8 cellular contexts compared by ENCODE assay signal in the genomic region with DNA sequence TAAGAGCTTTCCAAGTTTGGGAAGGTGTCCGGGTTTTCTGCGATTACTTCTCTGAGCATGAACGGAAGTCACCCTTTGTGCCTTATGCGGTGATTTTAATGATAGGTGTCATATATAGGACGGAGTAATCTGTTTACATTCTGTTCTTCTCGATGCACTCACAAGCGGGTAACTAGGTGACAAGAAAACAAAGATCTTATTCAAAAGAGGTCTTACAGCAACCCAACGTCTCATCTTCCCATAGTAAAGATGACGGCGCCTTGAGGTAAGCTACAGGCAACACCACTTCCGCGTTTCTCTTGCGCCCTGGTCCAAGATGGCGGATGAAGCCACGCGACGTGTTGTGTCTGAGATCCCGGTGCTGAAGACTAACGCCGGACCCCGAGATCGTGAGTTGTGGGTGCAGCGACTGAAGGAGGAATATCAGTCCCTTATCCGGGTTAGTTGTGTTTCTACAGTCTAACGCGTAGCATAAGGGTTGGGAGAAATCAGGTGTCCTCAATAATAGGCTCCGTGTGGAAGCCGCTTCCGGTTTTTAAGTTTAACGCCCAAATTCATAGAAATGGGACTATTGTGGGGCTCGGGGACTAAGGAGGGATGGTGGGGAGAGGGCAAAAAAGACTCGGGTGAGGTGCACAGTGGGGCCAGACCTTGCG. TPM values are rescaled to one million over a fixed set of nuclear protein-coding genes. Genes with fewer than 3 reads are reported as not detected.
DNase-seq lines count a peak whose midpoint lies in the region; ATAC-seq and TF ChIP-seq lines count a peak whose summit lies in the region.

A gene (plus strand): TSS at position 297 of the 656 bp plus-strand sequence. CDS start 20 bp downstream, at position 317.

- TF ChIP-seq POLR2A in transverse colon (IDR thresholded peaks at IDR 0.05): peak; percentile 61

- DNase-seq in GM04503 (ENCODE audit: low read depth): peak; percentile 71
- DNase-seq in NCI-H1417 (lab: John Stamatoyannopoulos, UW): peak; percentile 90 to 98 (median 94)
- peak; percentile 54 for DNase-seq in activated naive CD8-positive, alpha-beta T cell treated with anti-CD3 and anti-CD28 coated beads, Interleukin-2, amount 50 U/mL, for 16 hours (ENCODE audit: low read depth, low spot score)
- DNase-seq in Right ventricle myocardium superior: peak; percentile 88
- peak; percentile 82 for DNase-seq in transverse colon

- intact Hi-C loops in Right ventricle myocardium superior (cut with DNase I): no loop called here
- intact Hi-C loops in transverse colon (cut with DNase I; ENCODE audit: low total_unique reads): no loop called here

- peaks cover 10% of the 10 kb centered on the region for H3F3A ChIP-seq in SU-DHL-6 (ENCODE audit: insufficient read depth)

- no peaks in the 10 kb centered on the region for H3K9me2 ChIP-seq in SU-DHL-6 (replicated peaks; ENCODE audit: insufficient read depth, low read length)

- H3K4me2 ChIP-seq in SU-DHL-6 (ENCODE audit: low read depth, low read length, poor library complexity, severe bottlenecking) (peak within 1 kb of the TSS; percentile 89), parathyroid adenoma (ENCODE audit: low read length) (peak within 1 kb of the TSS; percentile 71)

- H3K4me1 ChIP-seq in parathyroid adenoma (no peaks in the 10 kb centered on the region), transverse colon (peaks cover 2 to 21% (median 9%) of the 10 kb centered on the region in 4 donors)

- H2AFZ ChIP-seq in SU-DHL-6 (ENCODE audit: low read depth, low read length, severe bottlenecking): peak within 1 kb of the TSS; percentile 69
- peak within 1 kb of the TSS; percentile 78 for H2AFZ ChIP-seq in parathyroid adenoma

- H3K4me3 ChIP-seq in SU-DHL-6 (ENCODE audit: insufficient read depth, low read length, poor library complexity, severe bottlenecking): peak within 1 kb of the TSS; percentile 77
- H3K4me3 ChIP-seq in parathyroid adenoma (ENCODE audit: low read depth, low read length): peak within 1 kb of the TSS; percentile 99
- peak within 1 kb of the TSS; percentile 50 to 85 (median 70) for H3K4me3 ChIP-seq in transverse colon

- no peaks in the 10 kb centered on the region for H3K27me3 ChIP-seq in SU-DHL-6 (ENCODE audit: low read length)
- no peaks in the 10 kb centered on the region for H3K27me3 ChIP-seq in parathyroid adenoma (ENCODE audit: control insufficient read depth, insufficient read depth, low read length)
- no peaks in the 10 kb centered on the region for H3K27me3 ChIP-seq in transverse colon

- in situ Hi-C loops in transverse colon (cut with MboI; ENCODE audit: low pct_ligation_motif_present in 1 of 4, low pct_unique_long_range_greater_than_20kb in 1 of 4, low sequenced_read_pairs in 3 of 4): no loop called here

- no peak for TF ChIP-seq CTCF in SU-DHL-6 (IDR thresholded peaks at IDR 0.05; ENCODE audit: insufficient read depth, low read length, poor library complexity, severe bottlenecking)
- no peak for TF ChIP-seq CTCF in parathyroid adenoma (IDR thresholded peaks at IDR 0.05)
- TF ChIP-seq CTCF in transverse colon (IDR thresholded peaks at IDR 0.05): no peak

- H3K9ac ChIP-seq in SU-DHL-6 (ENCODE audit: low read length) (peak within 1 kb of the TSS; percentile 70), parathyroid adenoma (no peak within 1 kb of the TSS)

- 0 to 1% methylated on average over 12 to 33 of the region's 33 CpGs for WGBS in transverse colon (ENCODE audit: low coverage in 1 of 2), 2 donors

- H3K9me3 ChIP-seq in SU-DHL-6 (ENCODE audit: insufficient read depth, low read length) (no peaks in the 10 kb centered on the region), parathyroid adenoma (ENCODE audit: control insufficient read depth, low read length) (no peaks in the 10 kb centered on the region), transverse colon (no peaks in the 10 kb centered on the region)

- peak; percentile 82 for ATAC-seq in HG02623 (IDR thresholded peaks at IDR 0.05; ENCODE audit: unreplicated experiment)
- peak; percentile 95 for ATAC-seq in Right ventricle myocardium superior (ENCODE audit: poor library complexity)

- H4K20me1 ChIP-seq in SU-DHL-6 (ENCODE audit: low read depth, low read length): no peaks in the 10 kb centered on the region

- H3K27ac ChIP-seq in SU-DHL-6 (ENCODE audit: low read depth, low read length): peak within 1 kb of the TSS; percentile 85
- peak within 1 kb of the TSS; percentile 91 for H3K27ac ChIP-seq in parathyroid adenoma
- peak within 1 kb of the TSS; percentile 90 to 96 (median 92) for H3K27ac ChIP-seq in transverse colon

- H3K36me3 ChIP-seq in SU-DHL-6 (ENCODE audit: low read length): no peaks in the 10 kb centered on the region
- H3K36me3 ChIP-seq in parathyroid adenoma (ENCODE audit: control insufficient read depth, insufficient read depth, low read length): no peaks in the 10 kb centered on the region
- no peaks in the 10 kb centered on the region for H3K36me3 ChIP-seq in transverse colon

- H3K79me2 ChIP-seq in SU-DHL-6 (ENCODE audit: insufficient read depth, low read length) (peaks cover 4% of the 10 kb centered on the region; the same call in 1 of the 2 replicates), parathyroid adenoma (no peaks in the 10 kb centered on the region)

- no peak for TF ChIP-seq EP300 in transverse colon (IDR thresholded peaks at IDR 0.05; ENCODE audit: low read depth)

RNA-seq across cellular contexts. Expression of the gene that starts here (rescaled TPM):
- total RNA-seq in Right ventricle myocardium superior: 81.0 TPM
- total RNA-seq in transverse colon: 10 to 100 TPM; 30.1 to 96.4 (median 51.5) TPM

Comparison
In these comparisons a context has a peak if more than half of its experiments do, and no peak if none do; other contexts are left out.
1. Peak in every context shown above with its lines: DNase-seq, ATAC-seq, H3K4me3 ChIP-seq and H3K27ac ChIP-seq.